Comparison of ENCODE assay signal across 18 cellular contexts in the genomic region with DNA sequence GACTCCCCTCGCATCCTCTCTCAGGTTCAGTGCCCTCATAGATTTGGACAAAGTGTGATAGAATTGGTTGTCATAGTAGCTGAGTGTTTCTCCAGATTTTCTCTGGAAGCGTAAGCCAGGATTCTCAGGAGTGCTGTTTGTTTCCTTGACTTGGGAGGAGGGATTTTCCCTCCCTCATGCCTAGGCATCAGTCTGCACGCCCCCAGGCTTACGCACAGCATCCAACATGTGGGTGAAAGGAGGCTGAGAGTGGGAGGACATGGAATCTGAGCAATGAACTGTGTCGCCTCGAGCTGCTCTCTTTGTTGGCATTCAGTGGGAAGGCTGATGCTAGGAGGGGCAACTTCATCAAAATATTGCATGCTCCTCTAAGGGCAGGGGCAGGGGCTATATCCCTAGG.
A peak's percentile ranks its signal among the peaks of the same experiment; 100 is the strongest.
DNase-seq lines count a peak whose midpoint lies in the region; ATAC-seq and TF ChIP-seq lines count a peak whose summit lies in the region.
"Had no signal": no experiment of that assay in that cellular context is flagged by ENCODE, and none has a peak within 500 bp of the region (broad histone marks: within the 10 kb centered on the region; RNA-seq: fewer than 3 reads in every experiment).

No MANE protein-coding gene starts in this region.

- no peak for ATAC-seq in aorta (ENCODE audit: low FRiP score)
- ATAC-seq: A549 had no signal

- no peaks in the 10 kb centered on the region for H3K9me3 ChIP-seq in tibial artery
- H3K9me3 ChIP-seq in aorta (ENCODE audit: control insufficient read depth, low read length), result no peaks in the 10 kb centered on the region
- H3K9me3 ChIP-seq: A549 had no signal

- peak overlapping the region; percentile 66 to 68 for H3K27ac ChIP-seq in tibial artery
- H3K27ac ChIP-seq in aorta (ENCODE audit: low read depth in 1 of 2, low read length in 2 of 2), result peak overlapping the region in 1 of 2 donors; percentile 66
- H3K27ac ChIP-seq: A549, C4-2B had no signal

- peaks cover 0 to 53% (median 17%) of the 10 kb centered on the region in 4 donors for H3K4me1 ChIP-seq in tibial artery
- H3K4me1 ChIP-seq in aorta (ENCODE audit: control insufficient read depth in 1 of 2, insufficient read depth in 2 of 2, low read length in 2 of 2), result peaks cover 0 to 9% of the 10 kb centered on the region in 2 donors
- H3K4me1 ChIP-seq: A549 had no signal

- H3K36me3 ChIP-seq in tibial artery (no peaks in the 10 kb centered on the region), aorta (ENCODE audit: control insufficient read depth in 1 of 2, insufficient read depth in 2 of 2, low read length in 1 of 2) (no peaks in the 10 kb centered on the region)

- H3K27me3 ChIP-seq in tibial artery, result no peaks in the 10 kb centered on the region
- no peaks in the 10 kb centered on the region for H3K27me3 ChIP-seq in aorta (ENCODE audit: control insufficient read depth in 1 of 2, insufficient read depth in 2 of 2, low read length in 1 of 2)

- DNase-seq in ELF-1 (ENCODE audit: low read depth, low spot score), result peak; percentile 12
- peak; percentile 66 for DNase-seq in fibroblast of mammary gland (ENCODE audit: low read depth)
- peak in 30 of 56 donors; percentile 1 to 66 (median 17) for DNase-seq in nucleus accumbens (lab: John Stamatoyannopoulos, UW)
- DNase-seq in tibial artery, result no peak
- no peak for DNase-seq in NCI-H1436 (lab: John Stamatoyannopoulos, UW)
- no peak for DNase-seq in aorta
- DNase-seq in central memory CD4-positive, alpha-beta T cell, result no peak
- no peak for DNase-seq in EL
- DNase-seq: H7, Karpas-422, MM.1S, NCI-H187 treated with DMSO at 0.1 percent for 48 hours, NCI-H2171 treated with DMSO at 0.1 percent for 48 hours, NCI-H748 treated with DMSO at 0.1 percent for 48 hours, RPMI8226, SIG-M5 had no signal

- intact Hi-C loops in tibial artery (cut with DNase I; ENCODE audit: low total_unique reads), result no loop called here
- intact Hi-C loops in aorta (cut with DNase I), result loop anchor here in 1 of 2 donors (10.0 kb wide), 1 partner anchor 146 kb away; no protein-coding TSS in a partner anchor

- WGBS in aorta, 2 donors, result 59 to 81% methylated on average over 6 of the region's 6 CpGs

- TF ChIP-seq CTCF in fibroblast of mammary gland (conservative IDR thresholded peaks at IDR 0.05; ENCODE audit: control insufficient read depth, insufficient read depth, low read depth, low read length) (no peak), tibial artery (IDR thresholded peaks at IDR 0.05) (no peak)

- no peak overlapping the region for H3K4me3 ChIP-seq in fibroblast of mammary gland (ENCODE audit: control insufficient read depth, low read depth, low read length)
- H3K4me3 ChIP-seq in tibial artery, result no peak overlapping the region
- no peak overlapping the region for H3K4me3 ChIP-seq in aorta (ENCODE audit: low read length in 2 of 2)
- H3K4me3 ChIP-seq: A549 had no signal

Comparison
In these comparisons a context has a peak if more than half of its experiments do, and no peak if none do; other contexts are left out.
1. DNase-seq: peak in ELF-1 (single experiment), fibroblast of mammary gland (single experiment) and nucleus accumbens (30 of 56); none in tibial artery (0 of 2), NCI-H1436 (single experiment), aorta (0 of 2), central memory CD4-positive, alpha-beta T cell (single experiment) and EL (single experiment).